In the genomic region with DNA sequence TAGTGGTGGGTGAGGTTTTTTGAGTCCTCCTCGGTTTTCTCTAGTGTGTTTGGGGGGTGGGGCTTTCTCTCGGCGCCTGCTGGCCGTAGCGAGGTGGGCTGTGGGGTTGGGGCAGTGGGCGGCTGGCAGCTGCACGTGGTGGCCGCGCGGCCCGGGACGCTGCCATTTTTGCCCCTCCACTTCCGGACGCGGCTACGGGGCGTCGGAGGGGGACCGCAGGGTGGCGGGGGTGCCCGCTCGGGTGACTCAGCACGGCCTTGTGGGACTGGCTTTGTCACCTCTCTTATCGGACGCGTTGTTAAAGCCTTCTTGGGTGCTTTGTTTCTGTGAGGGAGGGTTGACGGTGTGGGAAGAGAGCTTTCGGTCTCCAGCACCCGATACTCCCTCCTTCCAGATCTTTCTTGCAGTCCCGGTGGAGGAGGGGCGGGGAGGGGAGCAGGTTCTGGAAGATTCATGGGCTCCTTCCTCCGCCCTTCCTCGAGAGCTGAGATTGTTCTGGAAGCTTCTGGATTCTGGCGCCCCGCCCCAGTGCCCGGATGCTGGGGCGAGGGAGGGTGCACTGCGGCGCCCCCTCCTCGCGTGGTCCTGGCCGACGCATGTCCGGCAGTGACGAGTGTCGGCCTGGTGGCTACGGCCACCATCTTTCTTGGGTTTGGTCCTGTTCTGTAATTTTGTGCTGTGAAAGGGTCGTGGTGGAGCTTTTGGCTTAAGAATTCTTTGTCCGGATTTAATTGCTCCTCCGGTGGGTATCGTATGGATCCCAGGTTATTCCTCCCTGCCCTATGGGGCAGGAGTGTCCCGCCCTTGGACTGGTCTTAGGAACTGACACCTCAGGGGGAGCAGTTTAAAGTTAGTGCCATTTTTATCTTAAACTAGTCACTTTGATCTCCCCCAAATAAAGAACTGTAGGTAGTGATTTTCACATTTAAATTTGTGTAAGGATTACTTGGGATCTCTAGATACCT, we compare ENCODE assay signal across 8 cellular contexts. TPM values are rescaled to one million over a fixed set of nuclear protein-coding genes. Genes with fewer than 3 reads are reported as not detected.
DNase-seq lines count a peak whose midpoint lies in the region; ATAC-seq and TF ChIP-seq lines count a peak whose summit lies in the region.

No MANE protein-coding gene starts in this region.

- peak overlapping the region; percentile 79 for H3K4me2 ChIP-seq in neuronal stem cell (ENCODE audit: insufficient read depth, low read length, poor library complexity, severe bottlenecking)

- H2AFZ ChIP-seq in neuronal stem cell (ENCODE audit: low read length) = peak overlapping the region; percentile 2

- ATAC-seq in HG03095 (IDR thresholded peaks at IDR 0.05; ENCODE audit: unreplicated experiment) (peak; percentile 29), foreskin keratinocyte (peak; percentile 25)

- no peaks in the 10 kb centered on the region for H3K27me3 ChIP-seq in foreskin keratinocyte
- no peaks in the 10 kb centered on the region for H3K27me3 ChIP-seq in neuronal stem cell (ENCODE audit: control insufficient read depth in 3 of 3, insufficient read depth in 3 of 3, low read depth in 1 of 3, low read length in 3 of 3)
- H3K27me3 ChIP-seq in stomach smooth muscle (ENCODE audit: control insufficient read depth in 1 of 2, insufficient read depth in 2 of 2, low read length in 2 of 2) = no peaks in the 10 kb centered on the region

- H3K9ac ChIP-seq in neuronal stem cell (ENCODE audit: low read depth, low read length, poor library complexity) (peak overlapping the region; percentile 79), stomach smooth muscle (ENCODE audit: low read length in 2 of 2) (peak overlapping the region; percentile 94 to 100)

- H2BK15ac ChIP-seq in neuronal stem cell (ENCODE audit: low read length) = no peak overlapping the region

- peaks cover 19% of the 10 kb centered on the region for H3K4me1 ChIP-seq in foreskin keratinocyte
- peaks cover 15 to 21% of the 10 kb centered on the region in 2 donors for H3K4me1 ChIP-seq in neuronal stem cell (ENCODE audit: control insufficient read depth in 2 of 2, insufficient read depth in 1 of 2, low read depth in 1 of 2, low read length in 2 of 2)
- peaks cover 32% of the 10 kb centered on the region for H3K4me1 ChIP-seq in stomach smooth muscle (ENCODE audit: control insufficient read depth, insufficient read depth, low read length)

- H2BK120ac ChIP-seq in neuronal stem cell (ENCODE audit: low read depth, low read length) = no peak overlapping the region

- peak overlapping the region; percentile 81 for H3K27ac ChIP-seq in foreskin keratinocyte
- peak overlapping the region; percentile 52 for H3K27ac ChIP-seq in neuronal stem cell (replicated peaks; ENCODE audit: low read length)
- peak overlapping the region; percentile 96 for H3K27ac ChIP-seq in stomach smooth muscle (ENCODE audit: low read length)

- no peak overlapping the region for H4K91ac ChIP-seq in neuronal stem cell (ENCODE audit: low read depth, low read length, poor library complexity)

- peaks cover 3% of the 10 kb centered on the region for H3K79me1 ChIP-seq in neuronal stem cell (ENCODE audit: low read depth, low read length)

- H2BK5ac ChIP-seq in neuronal stem cell (ENCODE audit: low read length) = peak overlapping the region; percentile 67

- H2AK5ac ChIP-seq in neuronal stem cell (ENCODE audit: low read depth, low read length) = peak overlapping the region; percentile 9

- peak overlapping the region; percentile 5 for H3K14ac ChIP-seq in neuronal stem cell (ENCODE audit: low read length)

- H3K18ac ChIP-seq in neuronal stem cell (ENCODE audit: low read length) = peak overlapping the region; percentile 20

- peak overlapping the region; percentile 99 for H3K23ac ChIP-seq in neuronal stem cell (ENCODE audit: low read depth, low read length, poor library complexity)

- DNase-seq in NCI-H2081 (lab: John Stamatoyannopoulos, UW) (peak; percentile 51 to 55), NCI-H2081 treated with DMSO at 0.1 percent for 48 hours (lab: John Stamatoyannopoulos, UW) (no peak), RKO (ENCODE audit: low spot score) (peak; percentile 86), foreskin keratinocyte (peak in 1 of 2 donors; percentile 38), neuronal stem cell (ENCODE audit: low spot score) (no peak)
- DNase-seq in activated effector memory CD4-positive, alpha-beta T cell treated with anti-CD3 and anti-CD28 coated beads, Interleukin-2, amount 50 U/mL, for 16 hours = peak; percentile 96

- no peak overlapping the region for H2BK12ac ChIP-seq in neuronal stem cell (ENCODE audit: low read length)

- TF ChIP-seq CTCF in foreskin keratinocyte (conservative IDR thresholded peaks at IDR 0.05) = no peak

- H4K8ac ChIP-seq in neuronal stem cell (ENCODE audit: low read depth, low read length) = no peak overlapping the region

- H3K4me3 ChIP-seq in neuronal stem cell (ENCODE audit: low read length in 2 of 2) (peak overlapping the region; percentile 87 to 91), stomach smooth muscle (ENCODE audit: low read length in 2 of 2) (peak overlapping the region; percentile 92 to 100)

- H3K9me3 ChIP-seq in neuronal stem cell (replicated peaks in 1 of 2; ENCODE audit: control insufficient read depth in 2 of 2, insufficient read depth in 1 of 2, low read depth in 1 of 2, low read length in 2 of 2) (no peaks in the 10 kb centered on the region), stomach smooth muscle (ENCODE audit: control insufficient read depth in 2 of 2, low read length in 2 of 2) (no peaks in the 10 kb centered on the region)

- H3K36me3 ChIP-seq in neuronal stem cell (replicated peaks in 1 of 2; ENCODE audit: control insufficient read depth in 2 of 2, insufficient read depth in 2 of 2, low read length in 2 of 2) (peaks cover 32 to 48% of the 10 kb centered on the region in 2 donors), stomach smooth muscle (ENCODE audit: control insufficient read depth in 2 of 2, insufficient read depth in 2 of 2, low read length in 2 of 2) (peaks cover 37 to 40% of the 10 kb centered on the region in 2 donors)

- peak overlapping the region; percentile 17 for H3K4ac ChIP-seq in neuronal stem cell (ENCODE audit: low read length)

- WGBS in neuronal stem cell (ENCODE audit: extremely low coverage in 2 of 2, insufficient read length in 2 of 2, insufficient replicate concordance in 1 of 2), 2 donors = no CpG with 5 or more reads among the region's 52 CpGs

RNA-seq across cellular contexts. Expression of gene HSP90AB1, which starts 0.7 kb away (rescaled TPM):
- 1,007 and 1,222 TPM in 2 replicates for total RNA-seq in foreskin keratinocyte
- polyA plus RNA-seq in foreskin keratinocyte = 607 and 798 TPM in 2 replicates
- 1,143 TPM for polyA plus RNA-seq in neuronal stem cell (2013, experiment 1 of 2)
- 1,131 TPM for polyA plus RNA-seq in neuronal stem cell (2013, experiment 2 of 2)

RNA-seq across cellular contexts. Expression of gene SLC35B2, which starts 9.7 kb away (rescaled TPM):
- total RNA-seq in foreskin keratinocyte = 76.7 and 77.0 TPM in 2 replicates
- polyA plus RNA-seq in foreskin keratinocyte = 72.9 and 79.6 TPM in 2 replicates
- 42.4 TPM for polyA plus RNA-seq in neuronal stem cell (2013, experiment 1 of 2)
- 41.6 TPM for polyA plus RNA-seq in neuronal stem cell (2013, experiment 2 of 2)

RNA-seq across cellular contexts. Expression of gene NFKBIE, which starts 17.7 kb away (rescaled TPM):
- 15.8 and 16.8 TPM in 2 replicates for total RNA-seq in foreskin keratinocyte
- 16.9 and 18.7 TPM in 2 replicates for polyA plus RNA-seq in foreskin keratinocyte
- 9.5 TPM for polyA plus RNA-seq in neuronal stem cell (2013, experiment 1 of 2)
- 9.0 TPM for polyA plus RNA-seq in neuronal stem cell (2013, experiment 2 of 2)

RNA-seq across cellular contexts. Expression of gene TMEM151B, which starts 22.6 kb away (rescaled TPM):
- total RNA-seq in foreskin keratinocyte = under 0.01 TPM in 1 of 2 replicates, not detected in the other
- polyA plus RNA-seq in foreskin keratinocyte = 0.01 TPM in 1 of 2 replicates, not detected in the other
- polyA plus RNA-seq in neuronal stem cell (2013, experiment 1 of 2) = 3.9 TPM
- 3.6 TPM for polyA plus RNA-seq in neuronal stem cell (2013, experiment 2 of 2)

RNA-seq across cellular contexts. Expression of gene SLC29A1, which starts 24.2 kb away (rescaled TPM):
- total RNA-seq in foreskin keratinocyte = 34.6 and 42.2 TPM in 2 replicates
- 42.1 and 50.9 TPM in 2 replicates for polyA plus RNA-seq in foreskin keratinocyte
- 101 TPM for polyA plus RNA-seq in neuronal stem cell (2013, experiment 1 of 2)
- 102 TPM for polyA plus RNA-seq in neuronal stem cell (2013, experiment 2 of 2)

Comparison
In these comparisons a context has a peak if more than half of its experiments do, and no peak if none do; other contexts are left out.
1. DNase-seq: peak in NCI-H2081 (2 of 2), RKO (single experiment) and activated effector memory CD4-positive, alpha-beta T cell treated with anti-CD3 and anti-CD28 coated beads, Interleukin-2, amount 50 U/mL, for 16 hours (single experiment); none in NCI-H2081 treated with DMSO at 0.1 percent for 48 hours (single experiment) and neuronal stem cell (single experiment).
2. Peak in every context shown above with its lines, with median percentiles within 50 percentile points of each other: H3K27ac ChIP-seq.